Comparison of ENCODE assay signal across 21 cellular contexts in the genomic region with DNA sequence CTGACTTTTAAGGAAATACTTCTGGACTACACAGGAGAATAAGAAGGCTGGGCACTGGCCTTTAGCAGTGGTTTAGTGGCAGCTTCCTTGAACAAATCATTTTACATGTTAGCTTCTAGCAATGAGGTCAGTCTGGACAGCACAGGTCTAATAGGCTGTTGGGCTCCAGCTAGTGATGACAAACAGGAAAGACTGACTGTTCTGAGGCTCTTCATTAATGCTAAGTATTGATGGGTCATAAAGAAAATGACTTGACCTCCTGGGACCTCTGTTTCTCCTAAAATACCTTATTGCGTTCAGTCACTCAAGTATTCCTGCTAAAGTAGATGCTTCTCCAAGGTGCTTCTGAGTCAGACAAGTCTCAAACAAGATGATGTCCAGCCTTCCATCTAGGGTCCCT. TPM values are rescaled to one million over a fixed set of nuclear protein-coding genes. Genes with fewer than 3 reads are reported as not detected.
"Had no signal": no experiment of that assay in that cellular context is flagged by ENCODE, and none has a peak within 500 bp of the region (broad histone marks: within the 10 kb centered on the region; RNA-seq: fewer than 3 reads in every experiment).

No MANE protein-coding gene starts in this region.

- FAIRE-seq: islet of Langerhans, small intestine had no signal

- H3K27ac ChIP-seq: colonic mucosa, hepatocyte, neutrophil, right atrium auricular region, stomach, thoracic aorta, transverse colon had no signal

- DNase-seq: colonic mucosa; effector CD4-positive, alpha-beta T cell; endodermal cell; foreskin melanocyte; head of caudate nucleus; kidney glomerular epithelial cell; mammary epithelial cell; mucosa of descending colon; naive thymus-derived CD8-positive, alpha-beta T cell; small intestine; stimulated activated CD4-positive, alpha-beta T cell treated with anti-CD3 and anti-CD28 coated beads, Interleukin-12 subunit alpha, Interleukin-12 subunit beta, amount 100 ng/mL, for 4 hours; stimulated activated naive CD4-positive, alpha-beta T cell; stomach; substantia nigra; transverse colon had no signal

- H2AFZ ChIP-seq: hepatocyte had no signal

- H3K4me2 ChIP-seq: hepatocyte had no signal

- H3K36me3 ChIP-seq: colonic mucosa, neutrophil, right atrium auricular region, stomach, thoracic aorta, transverse colon had no signal

- H3K27me3 ChIP-seq: colonic mucosa, hepatocyte, right atrium auricular region, stomach, transverse colon had no signal

- H3K4me3 ChIP-seq: colonic mucosa, hepatocyte, mucosa of descending colon, right atrium auricular region, stomach, thoracic aorta, transverse colon had no signal

- ATAC-seq: left lobe of liver; mucosa of descending colon; naive thymus-derived CD8-positive, alpha-beta T cell had no signal

- H3K9me3 ChIP-seq: colonic mucosa, mucosa of descending colon, neutrophil, right atrium auricular region, stomach, thoracic aorta, transverse colon had no signal

RNA-seq across cellular contexts. Expression of a gene that starts 4.9 kb away (rescaled TPM):
- polyA plus RNA-seq: naive thymus-derived CD8-positive, alpha-beta T cell had no signal
